In the genomic region with DNA sequence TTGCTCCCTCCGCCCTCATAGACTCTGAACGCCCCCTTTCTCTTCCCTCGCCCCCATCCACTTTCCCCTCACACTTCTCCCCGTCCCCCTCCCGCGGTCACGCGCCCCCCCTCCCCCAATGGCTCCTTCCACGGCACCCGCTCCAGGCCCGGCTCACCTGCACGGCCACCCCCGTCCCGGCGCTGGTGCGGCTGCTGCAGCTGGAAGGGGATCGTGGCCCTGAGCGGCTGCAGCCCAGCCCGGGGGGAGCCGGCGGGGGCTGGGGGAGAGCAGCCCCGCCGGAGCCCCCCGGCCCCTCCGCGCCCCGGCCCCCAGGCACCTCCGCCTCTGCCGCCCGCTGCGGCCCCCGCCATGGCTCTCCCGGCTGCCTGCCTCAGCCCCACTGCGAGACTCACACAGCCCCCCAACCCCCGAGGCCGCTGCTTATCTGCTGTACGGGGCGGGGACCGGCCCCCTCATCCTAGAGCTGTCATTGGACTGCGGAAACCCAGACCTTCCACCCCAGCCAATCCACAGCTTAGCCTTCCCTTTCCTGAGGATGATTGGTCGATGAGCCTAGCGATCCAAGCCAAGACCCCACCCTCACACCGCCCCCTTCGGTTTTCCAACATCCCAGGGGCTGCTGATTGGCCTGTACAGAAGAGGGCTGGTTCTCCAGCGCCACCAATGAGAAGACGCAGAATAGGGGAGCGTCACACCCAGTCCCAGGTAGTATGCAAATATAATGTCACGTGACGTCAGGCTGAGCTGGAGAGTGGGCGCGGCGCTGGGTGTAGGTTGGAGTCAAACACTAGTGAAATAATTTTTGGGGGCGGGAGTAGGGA, we compare ENCODE assay signal across 8 cellular contexts. TPM values are rescaled to one million over a fixed set of nuclear protein-coding genes. Genes with fewer than 3 reads are reported as not detected.
A peak's percentile ranks its signal among the peaks of the same experiment; 100 is the strongest.
DNase-seq lines count a peak whose midpoint lies in the region; ATAC-seq lines count a peak whose summit lies in the region.

A gene with protein sequence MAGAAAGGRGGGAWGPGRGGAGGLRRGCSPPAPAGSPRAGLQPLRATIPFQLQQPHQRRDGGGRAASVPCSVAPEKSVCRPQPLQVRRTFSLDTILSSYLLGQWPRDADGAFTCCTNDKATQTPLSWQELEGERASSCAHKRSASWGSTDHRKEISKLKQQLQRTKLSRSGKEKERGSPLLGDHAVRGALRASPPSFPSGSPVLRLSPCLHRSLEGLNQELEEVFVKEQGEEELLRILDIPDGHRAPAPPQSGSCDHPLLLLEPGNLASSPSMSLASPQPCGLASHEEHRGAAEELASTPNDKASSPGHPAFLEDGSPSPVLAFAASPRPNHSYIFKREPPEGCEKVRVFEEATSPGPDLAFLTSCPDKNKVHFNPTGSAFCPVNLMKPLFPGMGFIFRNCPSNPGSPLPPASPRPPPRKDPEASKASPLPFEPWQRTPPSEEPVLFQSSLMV (minus strand): TSS at position 397 of the 824 bp plus-strand sequence. CDS start 44 bp downstream, at position 353.

- intact Hi-C loops in activated CD4-positive, alpha-beta T cell treated with anti-CD3 and anti-CD28 coated beads, Interleukin-2, amount 10 ng/mL, durations not matched to agents 24 days and 14 days (cut with micrococcal nuclease) = loop anchor here (1.0 to 2.0 kb wide), 4 partner anchors 15 to 56 kb away; no protein-coding TSS in a partner anchor

- H3K9me3 Mint-ChIP-seq in activated CD4-positive, alpha-beta T cell treated with anti-CD3 and anti-CD28 coated beads, Interleukin-2, amount 10 ng/mL, durations not matched to agents 24 days and 14 days = peaks cover 4% of the 10 kb centered on the region

- H3K27ac Mint-ChIP-seq in activated CD4-positive, alpha-beta T cell treated with anti-CD3 and anti-CD28 coated beads, Interleukin-2, amount 10 ng/mL, durations not matched to agents 24 days and 14 days = peak within 1 kb of the TSS; percentile 92

- peaks cover 52% of the 10 kb centered on the region for H3K4me1 Mint-ChIP-seq in activated CD4-positive, alpha-beta T cell treated with anti-CD3 and anti-CD28 coated beads, Interleukin-2, amount 10 ng/mL, durations not matched to agents 24 days and 14 days

- H3K27me3 Mint-ChIP-seq in activated CD4-positive, alpha-beta T cell treated with anti-CD3 and anti-CD28 coated beads, Interleukin-2, amount 10 ng/mL, durations not matched to agents 24 days and 14 days = peaks cover 29% of the 10 kb centered on the region

- ATAC-seq in GM19351 (IDR thresholded peaks at IDR 0.05; ENCODE audit: unreplicated experiment) = peak; percentile 94
- ATAC-seq in HG03520 (IDR thresholded peaks at IDR 0.05; ENCODE audit: unreplicated experiment) = peak; percentile 96
- peak; percentile 95 for ATAC-seq in left lobe of liver

- peaks cover 8% of the 10 kb centered on the region for H3K36me3 Mint-ChIP-seq in activated CD4-positive, alpha-beta T cell treated with anti-CD3 and anti-CD28 coated beads, Interleukin-2, amount 10 ng/mL, durations not matched to agents 24 days and 14 days (ENCODE audit: low read depth)

- peak within 1 kb of the TSS; percentile 96 for H3K4me3 Mint-ChIP-seq in activated CD4-positive, alpha-beta T cell treated with anti-CD3 and anti-CD28 coated beads, Interleukin-2, amount 10 ng/mL, durations not matched to agents 24 days and 14 days

- peak; percentile 62 to 100 (median 95) for DNase-seq in C1 segment of cervical spinal cord (lab: John Stamatoyannopoulos, UW)
- DNase-seq in NCI-H69 (lab: John Stamatoyannopoulos, UW) = peak; percentile 99
- DNase-seq in activated CD4-positive, alpha-beta T cell treated with anti-CD3 and anti-CD28 coated beads, Interleukin-2, amount 10 ng/mL, durations not matched to agents 24 days and 14 days = peak; percentile 98
- DNase-seq in dedifferentiated amniotic fluid mesenchymal stem cell (ENCODE audit: extremely low spot score) = peak; percentile 96
- peak; percentile 97 for DNase-seq in left lobe of liver (ENCODE audit: low spot score)
- peak; percentile 93 to 95 for DNase-seq in stimulated activated CD4-positive, alpha-beta T cell treated with anti-CD3 and anti-CD28 coated beads, Interleukin-2, amount 100 ng/mL, for 24 hours

RNA-seq across cellular contexts. Expression of the gene that starts here (rescaled TPM):
- total RNA-seq in activated CD4-positive, alpha-beta T cell treated with anti-CD3 and anti-CD28 coated beads, Interleukin-2, amount 10 ng/mL, durations not matched to agents 24 days and 14 days = 10.9 and 11.1 TPM in 2 replicates
- 5.3 TPM for total RNA-seq in left lobe of liver

Comparison
In these comparisons a context has a peak if more than half of its experiments do, and no peak if none do; other contexts are left out.
1. Peak in every context shown above with its lines: DNase-seq and ATAC-seq.